In genomic region chr17:44222112-44222869, GRCh38 we compare ENCODE assay signal across 1 cellular context.
TF ChIP-seq lines count a peak whose summit lies in the region.

No MANE protein-coding gene starts in this region.

TF ChIP-seq in HepG2, 621 proteins besides CTCF, POLR2A, EP300 and RAD21 (continued from another document and continues in another):
- TF ChIP-seq TRAFD1 (CRISPR knock-in tag; IDR thresholded peaks at IDR 0.05; ENCODE audit: borderline replicate concordance) (no peak), NAIF1 (CRISPR knock-in tag; IDR thresholded peaks at IDR 0.05; ENCODE audit: borderline replicate concordance) (no peak), ZSCAN31 (CRISPR knock-in tag; IDR thresholded peaks at IDR 0.05; ENCODE audit: low read depth) (no peak), HES4 (CRISPR knock-in tag; IDR thresholded peaks at IDR 0.05; ENCODE audit: borderline replicate concordance) (no peak), GRHL1 (CRISPR knock-in tag; conservative IDR thresholded peaks at IDR 0.05) (no peak), PBX2 (CRISPR knock-in tag; IDR thresholded peaks at IDR 0.05) (no peak), SOX6 (IDR thresholded peaks at IDR 0.05) (no peak), SOX6 (CRISPR knock-in tag; IDR thresholded peaks at IDR 0.05) (0 out of 2 replicates have a peak, but pooled peaks have one; percentile 32), DBP (CRISPR knock-in tag; IDR thresholded peaks at IDR 0.05; ENCODE audit: not compliant biosample characterization) (peak; percentile 42), ZNF17 (CRISPR knock-in tag; IDR thresholded peaks at IDR 0.05) (no peak), KLF12 (CRISPR knock-in tag; IDR thresholded peaks at IDR 0.05; ENCODE audit: borderline replicate concordance) (peak; percentile 71; the same call in 1 of the 2 replicates), ARNT (IDR thresholded peaks at IDR 0.05) (no peak), CHD2 (IDR thresholded peaks at IDR 0.05; ENCODE audit: low read depth, low read length) (no peak), POGZ (CRISPR knock-in tag; IDR thresholded peaks at IDR 0.05) (0 out of 2 replicates have a peak, but pooled peaks have one; percentile 6), ZNF543 (CRISPR knock-in tag; IDR thresholded peaks at IDR 0.05) (no peak), GZF1 (CRISPR knock-in tag; IDR thresholded peaks at IDR 0.05) (no peak), ZBTB49 (CRISPR knock-in tag; IDR thresholded peaks at IDR 0.05; ENCODE audit: borderline replicate concordance) (no peak), NCOA5 (CRISPR knock-in tag; IDR thresholded peaks at IDR 0.05) (no peak), TIGD3 (CRISPR knock-in tag; IDR thresholded peaks at IDR 0.05; ENCODE audit: borderline replicate concordance) (no peak), NFRKB (IDR thresholded peaks at IDR 0.05) (no peak), STAT5B (CRISPR knock-in tag; IDR thresholded peaks at IDR 0.05) (no peak), RARA (CRISPR knock-in tag; IDR thresholded peaks at IDR 0.05) (no peak), NFE2 (CRISPR knock-in tag; IDR thresholded peaks at IDR 0.05) (no peak), TBL1XR1 (IDR thresholded peaks at IDR 0.05; ENCODE audit: borderline replicate concordance, low read length, partially characterized antibody) (no peak), SP5 (CRISPR knock-in tag; IDR thresholded peaks at IDR 0.05; ENCODE audit: borderline replicate concordance, low read depth) (no peak; the same call in 1 of the 2 replicates), FOSL2 (CRISPR knock-in tag; IDR thresholded peaks at IDR 0.05) (no peak), HCFC1 (IDR thresholded peaks at IDR 0.05; ENCODE audit: low read depth, low read length) (no peak), ZNF12 (CRISPR knock-in tag; IDR thresholded peaks at IDR 0.05) (no peak), ZNF382 (CRISPR knock-in tag; IDR thresholded peaks at IDR 0.05; ENCODE audit: borderline replicate concordance) (no peak), PTBP1 (IDR thresholded peaks at IDR 0.05; ENCODE audit: low read depth, low read length, poor library complexity, severe bottlenecking) (no peak), ATF4 (CRISPR knock-in tag; IDR thresholded peaks at IDR 0.05) (no peak), FOXP1 (IDR thresholded peaks at IDR 0.05) (no peak), FOXP1 (CRISPR knock-in tag; IDR thresholded peaks at IDR 0.05) (no peak), ZNF576 (CRISPR knock-in tag; IDR thresholded peaks at IDR 0.05) (no peak), GATAD1 (CRISPR knock-in tag; IDR thresholded peaks at IDR 0.05) (no peak), GATAD2A (CRISPR knock-in tag; IDR thresholded peaks at IDR 0.05) (no peak), HNF4A (CRISPR knock-in tag; IDR thresholded peaks at IDR 0.05) (no peak), SIN3B (IDR thresholded peaks at IDR 0.05; ENCODE audit: low read length) (no peak), MAFG (CRISPR knock-in tag; IDR thresholded peaks at IDR 0.05) (0 out of 2 replicates have a peak, but pooled peaks have one; percentile 40), RBM22 (optimal IDR thresholded peaks at IDR 0.05; ENCODE audit: low read length) (no peak), SP4 (CRISPR knock-in tag; IDR thresholded peaks at IDR 0.05) (peak; percentile 56), ZNF460 (CRISPR knock-in tag; IDR thresholded peaks at IDR 0.05; ENCODE audit: borderline replicate concordance) (no peak), HNRNPL (IDR thresholded peaks at IDR 0.05; ENCODE audit: low read depth, low read length) (peak; percentile 93), ATF6 (CRISPR knock-in tag; conservative IDR thresholded peaks at IDR 0.05) (no peak), CBFB (CRISPR knock-in tag; IDR thresholded peaks at IDR 0.05) (no peak), ZNF232 (CRISPR knock-in tag; IDR thresholded peaks at IDR 0.05; ENCODE audit: borderline replicate concordance) (peak; percentile 76; the same call in 1 of the 2 replicates), ZSCAN20 (CRISPR knock-in tag; IDR thresholded peaks at IDR 0.05; ENCODE audit: borderline replicate concordance) (0 out of 2 replicates have a peak, but pooled peaks have one; percentile 54), JUN (CRISPR knock-in tag; IDR thresholded peaks at IDR 0.05) (no peak), BORCS8-MEF2B (CRISPR knock-in tag; IDR thresholded peaks at IDR 0.05) (no peak), ZNF839 (CRISPR knock-in tag; IDR thresholded peaks at IDR 0.05; ENCODE audit: borderline replicate concordance) (no peak), ELK4 (CRISPR knock-in tag; IDR thresholded peaks at IDR 0.05; ENCODE audit: borderline replicate concordance) (no peak), ELF4 (CRISPR knock-in tag; IDR thresholded peaks at IDR 0.05; ENCODE audit: borderline replicate concordance) (no peak), CENPX (CRISPR knock-in tag; IDR thresholded peaks at IDR 0.05) (no peak), NR0B2 (CRISPR knock-in tag; IDR thresholded peaks at IDR 0.05) (0 out of 2 replicates have a peak, but pooled peaks have one; percentile 35), EHMT2 (IDR thresholded peaks at IDR 0.05; ENCODE audit: borderline replicate concordance, low read depth, low read length) (no peak), TOE1 (CRISPR knock-in tag; IDR thresholded peaks at IDR 0.05) (no peak), SMC3 (IDR thresholded peaks at IDR 0.05; ENCODE audit: low read length) (no peak), CCAR2 (optimal IDR thresholded peaks at IDR 0.05; ENCODE audit: low read depth, low read length) (no peak), SMAD3 (CRISPR knock-in tag; IDR thresholded peaks at IDR 0.05) (no peak)
